In the genomic region with DNA sequence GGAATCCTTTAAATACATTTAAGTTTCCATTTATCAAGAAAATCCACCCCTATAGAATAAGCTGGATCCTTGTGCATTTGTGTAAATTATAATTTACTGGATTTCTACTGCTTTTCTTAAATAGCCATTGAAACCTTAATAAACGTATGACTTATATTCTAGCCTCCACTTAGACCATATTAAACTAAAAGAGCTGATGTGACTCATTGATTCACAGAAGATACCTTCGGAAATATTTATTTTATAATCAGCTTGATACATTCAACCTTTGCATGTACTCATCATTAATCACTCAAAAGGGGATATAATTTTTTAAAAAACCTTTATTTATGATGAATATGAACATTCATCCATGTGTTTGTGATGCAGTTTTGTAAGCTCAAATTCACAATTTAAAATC, we compare ENCODE assay signal across 1 cellular context.
TF ChIP-seq lines count a peak whose summit lies in the region.

No MANE protein-coding gene starts in this region.

TF ChIP-seq in SK-N-SH, 30 proteins besides CTCF, POLR2A, EP300 and RAD21 (continued from another document):
- TF ChIP-seq, protein P1, sequence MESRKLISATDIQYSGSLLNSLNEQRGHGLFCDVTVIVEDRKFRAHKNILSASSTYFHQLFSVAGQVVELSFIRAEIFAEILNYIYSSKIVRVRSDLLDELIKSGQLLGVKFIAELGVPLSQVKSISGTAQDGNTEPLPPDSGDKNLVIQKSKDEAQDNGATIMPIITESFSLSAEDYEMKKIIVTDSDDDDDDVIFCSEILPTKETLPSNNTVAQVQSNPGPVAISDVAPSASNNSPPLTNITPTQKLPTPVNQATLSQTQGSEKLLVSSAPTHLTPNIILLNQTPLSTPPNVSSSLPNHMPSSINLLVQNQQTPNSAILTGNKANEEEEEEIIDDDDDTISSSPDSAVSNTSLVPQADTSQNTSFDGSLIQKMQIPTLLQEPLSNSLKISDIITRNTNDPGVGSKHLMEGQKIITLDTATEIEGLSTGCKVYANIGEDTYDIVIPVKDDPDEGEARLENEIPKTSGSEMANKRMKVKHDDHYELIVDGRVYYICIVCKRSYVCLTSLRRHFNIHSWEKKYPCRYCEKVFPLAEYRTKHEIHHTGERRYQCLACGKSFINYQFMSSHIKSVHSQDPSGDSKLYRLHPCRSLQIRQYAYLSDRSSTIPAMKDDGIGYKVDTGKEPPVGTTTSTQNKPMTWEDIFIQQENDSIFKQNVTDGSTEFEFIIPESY (IDR thresholded peaks at IDR 0.05; ENCODE audit: borderline replicate concordance, low read depth) = no peak
- TF ChIP-seq FOXM1 (IDR thresholded peaks at IDR 0.05; ENCODE audit: low read depth) = no peak
- no peak for TF ChIP-seq YY1 (IDR thresholded peaks at IDR 0.05; ENCODE audit: low read depth)
- TF ChIP-seq, protein P2, sequence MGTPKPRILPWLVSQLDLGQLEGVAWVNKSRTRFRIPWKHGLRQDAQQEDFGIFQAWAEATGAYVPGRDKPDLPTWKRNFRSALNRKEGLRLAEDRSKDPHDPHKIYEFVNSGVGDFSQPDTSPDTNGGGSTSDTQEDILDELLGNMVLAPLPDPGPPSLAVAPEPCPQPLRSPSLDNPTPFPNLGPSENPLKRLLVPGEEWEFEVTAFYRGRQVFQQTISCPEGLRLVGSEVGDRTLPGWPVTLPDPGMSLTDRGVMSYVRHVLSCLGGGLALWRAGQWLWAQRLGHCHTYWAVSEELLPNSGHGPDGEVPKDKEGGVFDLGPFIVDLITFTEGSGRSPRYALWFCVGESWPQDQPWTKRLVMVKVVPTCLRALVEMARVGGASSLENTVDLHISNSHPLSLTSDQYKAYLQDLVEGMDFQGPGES (IDR thresholded peaks at IDR 0.05; ENCODE audit: low read depth, low read length) = no peak
